ENCODE assay signal across 8 cellular contexts in the genomic region with DNA sequence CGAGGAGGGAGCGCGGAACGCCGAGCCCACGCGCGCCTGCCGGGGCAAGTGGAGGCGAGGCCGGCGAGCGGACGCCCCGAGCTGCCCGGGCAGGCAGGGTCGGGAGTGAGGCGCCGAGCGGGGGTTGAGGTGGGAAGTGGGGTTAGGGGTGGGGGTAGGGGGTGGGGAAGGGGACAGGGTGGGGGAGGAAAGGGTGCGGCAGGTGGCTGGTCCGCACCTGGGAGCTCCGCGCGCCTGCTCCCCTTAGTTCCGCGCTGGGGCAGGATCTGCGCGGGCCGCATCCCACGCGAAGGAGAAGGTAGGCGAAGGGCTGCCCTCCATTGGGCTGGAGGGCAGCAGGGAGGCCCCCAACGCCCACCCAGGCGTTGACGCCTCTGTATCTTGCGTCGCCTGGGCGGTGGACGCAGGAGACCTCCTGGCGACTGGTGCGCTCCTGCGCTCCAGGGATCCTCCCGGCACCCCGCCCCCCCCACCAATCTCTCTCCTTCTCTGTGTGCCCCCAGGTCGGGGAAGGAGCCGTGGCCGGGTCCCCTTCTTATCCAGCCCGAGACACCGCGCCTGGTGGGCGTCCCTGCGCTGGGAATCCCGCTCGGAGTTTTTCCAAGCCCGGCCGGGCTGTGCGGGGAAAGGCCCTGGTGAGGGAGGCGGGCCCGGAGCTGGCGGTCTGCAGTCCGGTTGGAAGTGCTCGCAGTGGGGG. TPM values are rescaled to one million over a fixed set of nuclear protein-coding genes. Genes with fewer than 3 reads are reported as not detected.
A peak's percentile ranks its signal among the peaks of the same experiment; 100 is the strongest.
DNase-seq lines count a peak whose midpoint lies in the region; ATAC-seq and TF ChIP-seq lines count a peak whose summit lies in the region.

No MANE protein-coding gene starts in this region.

- DNase-seq in A673 (ENCODE audit: low spot score) = no peak
- no peak for DNase-seq in mammary epithelial cell
- DNase-seq in SKM-1 treated with dmso at 0.1 percent for 144 hours (lab: John Stamatoyannopoulos, UW; ENCODE audit: unreplicated experiment) = no peak
- no peak for DNase-seq in NCI-H2029 (lab: John Stamatoyannopoulos, UW)
- DNase-seq in NCI-H1092 (lab: John Stamatoyannopoulos, UW) = no peak

- TF ChIP-seq CTCF in A673 (conservative IDR thresholded peaks at IDR 0.05; ENCODE audit: low read depth, low read length) (no peak), mammary epithelial cell (conservative IDR thresholded peaks at IDR 0.05 in 1 of 2, IDR thresholded peaks at IDR 0.05 in 1 of 2; ENCODE audit: extremely low read depth in 1 of 2, insufficient read depth in 1 of 2, low read depth in 1 of 2, low read length in 2 of 2) (no peak)

- CTCF ChIA-PET in A673 (lab: Charles Lee) = no interaction called here
- CTCF ChIA-PET in mammary epithelial cell (lab: Charles Lee; ENCODE audit: low non-redundant PET) = no interaction called here

- H3K9me3 ChIP-seq in A673 (ENCODE audit: low read depth, low read length, poor library complexity, severe bottlenecking) (no peaks in the 10 kb centered on the region), HUES64 (ENCODE audit: insufficient read depth, low read depth, low read length) (no peaks in the 10 kb centered on the region), mammary epithelial cell (replicated peaks; ENCODE audit: insufficient read depth, low read length) (no peaks in the 10 kb centered on the region), muscle layer of duodenum (ENCODE audit: control insufficient read depth in 1 of 2, low read length in 2 of 2) (no peaks in the 10 kb centered on the region)

- POLR2A ChIA-PET in A673 (lab: Charles Lee; ENCODE audit: low non-redundant PET) = no interaction called here

- H3K4me2 ChIP-seq in mammary epithelial cell (ENCODE audit: insufficient read depth, low read depth, low read length) = peak overlapping the region; percentile 92

- peaks cover 20% of the 10 kb centered on the region for H3K4me1 ChIP-seq in A673 (ENCODE audit: insufficient read depth, low read length, poor library complexity, severe bottlenecking)
- 0 out of 2 replicates have a peak, but pooled peaks cover 11% of the 10 kb centered on the region for H3K4me1 ChIP-seq in HUES64 (ENCODE audit: insufficient read depth, low read length)
- peaks cover 28% of the 10 kb centered on the region for H3K4me1 ChIP-seq in mammary epithelial cell (ENCODE audit: insufficient read depth, low read length)
- H3K4me1 ChIP-seq in muscle layer of duodenum (ENCODE audit: control insufficient read depth in 1 of 2, insufficient read depth in 2 of 2, low read length in 2 of 2) = peaks cover 5 to 52% of the 10 kb centered on the region in 2 donors

- no peaks in the 10 kb centered on the region for H3K79me2 ChIP-seq in mammary epithelial cell (ENCODE audit: insufficient read depth, low read length)

- H3K36me3 ChIP-seq in A673 (ENCODE audit: insufficient read depth, low read length, poor library complexity, severe bottlenecking) (no peaks in the 10 kb centered on the region), HUES64 (ENCODE audit: insufficient read depth, low read length) (no peaks in the 10 kb centered on the region), mammary epithelial cell (ENCODE audit: insufficient read depth, low read length) (no peaks in the 10 kb centered on the region), muscle layer of duodenum (ENCODE audit: control insufficient read depth in 1 of 2, insufficient read depth in 2 of 2, low read length in 2 of 2) (no peaks in the 10 kb centered on the region)

- no peaks in the 10 kb centered on the region for H4K20me1 ChIP-seq in mammary epithelial cell (ENCODE audit: insufficient read depth, low read length)

- ATAC-seq in GM21786 (IDR thresholded peaks at IDR 0.05; ENCODE audit: unreplicated experiment) = no peak

- H3K27me3 ChIP-seq in A673 (replicated peaks; ENCODE audit: insufficient read depth, low read depth, low read length, poor library complexity) (peaks cover 91% of the 10 kb centered on the region), HUES64 (ENCODE audit: insufficient read depth, low read length) (peaks cover 100% of the 10 kb centered on the region), mammary epithelial cell (ENCODE audit: insufficient read depth, low read length) (peaks cover 32% of the 10 kb centered on the region), muscle layer of duodenum (ENCODE audit: low read depth, low read length) (peaks cover 49% of the 10 kb centered on the region)

- in situ Hi-C loops in mammary epithelial cell (cut with MboI; ENCODE audit: low sequenced_read_pairs in 2 of 2) = no loop called here

- H3K4me3 ChIP-seq in A673 (ENCODE audit: low read depth, low read length, poor library complexity, severe bottlenecking) (peak overlapping the region; percentile 4), HUES64 (ENCODE audit: low read length) (peak overlapping the region; percentile 53), mammary epithelial cell (replicated peaks in 1 of 3; ENCODE audit: insufficient read depth in 1 of 3, low read depth in 2 of 3, low read length in 3 of 3) (peak overlapping the region in 2 of 3 experiments; percentile 29 to 30), muscle layer of duodenum (ENCODE audit: low read depth in 1 of 2, low read length in 2 of 2) (peak overlapping the region; percentile 7 to 61)

- BruUV-seq in A673 (replicated peaks; lab: Mats Ljungman, UMichigan) = no TSS peak
- BruUV-seq in mammary epithelial cell (replicated peaks; lab: Mats Ljungman, UMichigan) = no TSS peak

- under 1% methylated on average over 63 of the region's 63 CpGs for WGBS in HUES64
- WGBS in mammary epithelial cell (ENCODE audit: low coverage, missing lambda C conversion rate) = 1% methylated on average over 22 of the region's 63 CpGs

- H2AFZ ChIP-seq in mammary epithelial cell (ENCODE audit: low read depth, low read length) = peak overlapping the region; percentile 48

- H3K27ac ChIP-seq in A673 (ENCODE audit: low read depth, low read length, poor library complexity, severe bottlenecking) (no peak overlapping the region), HUES64 (ENCODE audit: low read depth, low read length) (no peak overlapping the region), mammary epithelial cell (ENCODE audit: insufficient read depth, low read depth, low read length) (no peak overlapping the region), muscle layer of duodenum (ENCODE audit: low read length) (no peak overlapping the region)

- dilution Hi-C loops in mammary epithelial cell (cut with HindIII; ENCODE audit: low sequenced_read_pairs) = no loop called here

- intact Hi-C loops in A673 (cut with micrococcal nuclease; ENCODE audit: unreplicated experiment) (no loop called here), mammary epithelial cell (cut with micrococcal nuclease) (no loop called here)

- H3K9ac ChIP-seq in HUES64 (ENCODE audit: low read depth, low read length) = no peak overlapping the region
- no peak overlapping the region for H3K9ac ChIP-seq in mammary epithelial cell (ENCODE audit: insufficient read depth, low read length)

RNA-seq across cellular contexts. Expression of a gene that starts 51.3 kb away (rescaled TPM):
- total RNA-seq in A673 (2021) (80.4 and 105 TPM in 2 replicates), mammary epithelial cell (100 to 1,000 TPM in 1 of 2 donors, 10 to 100 TPM in 1; 96.4 to 124 TPM)
- 48.6 TPM for polyA plus RNA-seq in HUES64 (2013, experiment 1 of 2)
- polyA plus RNA-seq in HUES64 (2013, experiment 2 of 2) = 62.4 TPM
- polyA plus RNA-seq in mammary epithelial cell = 83.9 TPM
- 51.2 TPM for polyA minus RNA-seq in mammary epithelial cell
